ENCODE assay signal across 13 cellular contexts in the genomic region with DNA sequence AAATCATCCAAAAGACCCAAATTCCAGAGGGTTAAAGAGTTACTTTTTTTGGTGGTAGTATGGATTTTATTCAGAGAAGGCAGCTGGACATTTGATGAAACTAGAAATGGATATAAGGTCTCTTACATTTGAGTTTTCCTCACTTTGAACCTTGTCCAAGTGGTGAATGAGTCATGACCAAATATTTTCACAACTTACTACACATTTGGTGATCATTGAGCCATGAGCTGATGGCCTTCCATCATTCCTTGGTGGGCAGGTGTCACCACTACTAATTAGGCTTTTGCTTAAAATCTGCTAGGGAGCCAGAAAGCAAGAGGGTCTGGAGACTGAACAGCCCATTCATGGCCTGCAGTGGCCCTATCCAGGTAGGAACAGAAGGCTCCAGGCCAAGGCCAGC.
DNase-seq lines count a peak whose midpoint lies in the region; ATAC-seq and TF ChIP-seq lines count a peak whose summit lies in the region.
"Had no signal": no experiment of that assay in that cellular context is flagged by ENCODE, and none has a peak within 500 bp of the region (broad histone marks: within the 10 kb centered on the region; RNA-seq: fewer than 3 reads in every experiment).

No MANE protein-coding gene starts in this region.

- TF ChIP-seq CTCF in epithelial cell of proximal tubule (conservative IDR thresholded peaks at IDR 0.05; ENCODE audit: low read depth, low read length) (no peak), retinal pigment epithelial cell (conservative IDR thresholded peaks at IDR 0.05; ENCODE audit: low read depth, low read length) (no peak), ascending aorta (IDR thresholded peaks at IDR 0.05) (no peak)

- no peak overlapping the region for H3K27ac ChIP-seq in ascending aorta
- H3K27ac ChIP-seq: uterus had no signal

- intact Hi-C loops in ascending aorta (cut with DNase I), result no loop called here

- H3K4me3 ChIP-seq in epithelial cell of proximal tubule (ENCODE audit: low read depth, low read length) (no peak overlapping the region), retinal pigment epithelial cell (ENCODE audit: low read length) (no peak overlapping the region), ascending aorta (no peak overlapping the region)
- H3K4me3 ChIP-seq: GM12878, uterus had no signal

- no peaks in the 10 kb centered on the region for H3K4me1 ChIP-seq in ascending aorta
- H3K4me1 ChIP-seq: uterus had no signal

- DNase-seq in GM03348 (ENCODE audit: low spot score), result peak; percentile 8
- peak; percentile 53 to 81 for DNase-seq in NCI-H446 (lab: John Stamatoyannopoulos, UW)
- peak; percentile 41 for DNase-seq in epithelial cell of proximal tubule (ENCODE audit: low read depth)
- peak; percentile 28 for DNase-seq in retinal pigment epithelial cell (ENCODE audit: low read depth)
- no peak for DNase-seq in activated T-cell treated with anti-CD3 and anti-CD28 coated beads, Interleukin-2, amount 50 U/mL, for 48 hours
- no peak for DNase-seq in ascending aorta (ENCODE audit: low spot score in 2 of 2)
- DNase-seq: activated CD4-positive, alpha-beta T cell treated with anti-CD3 and anti-CD28 coated beads for 48 hours; Karpas-422; NCI-H187; stimulated activated naive CD8-positive, alpha-beta T cell treated with anti-CD3 and anti-CD28 coated beads, Interleukin-15, amount 100 ng/mL, for 72 hours; uterus had no signal

- no peaks in the 10 kb centered on the region for H3K27me3 ChIP-seq in ascending aorta
- H3K27me3 ChIP-seq: uterus had no signal

- no peak for ATAC-seq in HG02759 (IDR thresholded peaks at IDR 0.05; ENCODE audit: unreplicated experiment)
- ATAC-seq: GM12878; stimulated activated naive CD8-positive, alpha-beta T cell treated with anti-CD3 and anti-CD28 coated beads, Interleukin-15, amount 100 ng/mL, for 72 hours had no signal

- H3K36me3 ChIP-seq in ascending aorta, result no peaks in the 10 kb centered on the region
- H3K36me3 ChIP-seq: uterus had no signal

- H3K9me3 ChIP-seq in ascending aorta, result no peaks in the 10 kb centered on the region
- H3K9me3 ChIP-seq: uterus had no signal

Comparison
In these comparisons a context has a peak if more than half of its experiments do, and no peak if none do; other contexts are left out.
1. DNase-seq: peak in GM03348 (single experiment), NCI-H446 (2 of 2), epithelial cell of proximal tubule (single experiment) and retinal pigment epithelial cell (single experiment); none in activated T-cell treated with anti-CD3 and anti-CD28 coated beads, Interleukin-2, amount 50 U/mL, for 48 hours (0 of 2) and ascending aorta (0 of 2).